9 cellular contexts compared by ENCODE assay signal in genomic region chr7:121328508-121329459, GRCh38. TPM values are rescaled to one million over a fixed set of nuclear protein-coding genes. Genes with fewer than 3 reads are reported as not detected.
A peak's percentile ranks its signal among the peaks of the same experiment; 100 is the strongest.
DNase-seq lines count a peak whose midpoint lies in the region; FAIRE-seq and TF ChIP-seq lines count a peak whose summit lies in the region.
"Had no signal": no experiment of that assay in that cellular context is flagged by ENCODE, and none has a peak within 500 bp of the region (broad histone marks: within the 10 kb centered on the region; RNA-seq: fewer than 3 reads in every experiment).

WNT16 (plus strand) TSS chr7:121329000; CDS start chr7:121329293, 293 bp downstream.

- no peak within 1 kb of the TSS for H2AFZ ChIP-seq in neural cell (ENCODE audit: low read depth, low read length)

- H3K4me3 ChIP-seq in GM12864 (ENCODE audit: low read depth, low read length) (peak within 1 kb of the TSS; percentile 45), neural cell (ENCODE audit: low read length) (peak within 1 kb of the TSS; percentile 65)

- peaks cover 3% of the 10 kb centered on the region for H3K9me3 ChIP-seq in neural cell (ENCODE audit: low read length)

- H3F3A ChIP-seq in neural cell (ENCODE audit: insufficient read depth, low read length, poor library complexity, severe bottlenecking), result no peaks in the 10 kb centered on the region

- H3K4me3 Mint-ChIP-seq in endothelial cell (ENCODE audit: unreplicated experiment), result peak within 1 kb of the TSS; percentile 84

- no peak for TF ChIP-seq RAD21 in neural cell (conservative IDR thresholded peaks at IDR 0.05)

- H3K27ac Mint-ChIP-seq in endothelial cell (ENCODE audit: unreplicated experiment), result no peak within 1 kb of the TSS

- no peak for TF ChIP-seq EP300 in neural cell (conservative IDR thresholded peaks at IDR 0.05; ENCODE audit: poor library complexity, severe bottlenecking)

- H3K27me3 ChIP-seq in neural cell (ENCODE audit: insufficient read depth, low read depth, low read length), result peaks cover 61% of the 10 kb centered on the region

- H3K9me3 Mint-ChIP-seq in endothelial cell (ENCODE audit: unreplicated experiment), result no peaks in the 10 kb centered on the region

- no peaks in the 10 kb centered on the region for H3K79me2 ChIP-seq in neural cell (replicated peaks; ENCODE audit: insufficient read depth, low read length)

- H3K9me2 ChIP-seq in neural cell (ENCODE audit: insufficient read depth, low read length), result no peaks in the 10 kb centered on the region

- no peaks in the 10 kb centered on the region for H3K36me3 ChIP-seq in neural cell (ENCODE audit: insufficient read depth, low read length)

- H3K4me2 ChIP-seq in neural cell (ENCODE audit: low read length), result peak within 1 kb of the TSS; percentile 69

- TF ChIP-seq CTCF in GM12864 (IDR thresholded peaks at IDR 0.05; ENCODE audit: low read depth, low read length, missing control alignments) (no peak), endothelial cell (IDR thresholded peaks at IDR 0.05; ENCODE audit: unreplicated experiment) (no peak), neural cell (IDR thresholded peaks at IDR 0.05; ENCODE audit: poor library complexity, severe bottlenecking) (no peak)

- no peaks in the 10 kb centered on the region for H4K20me1 ChIP-seq in neural cell (ENCODE audit: insufficient read depth)

- H3K9ac ChIP-seq in neural cell (ENCODE audit: low read length), result no peak within 1 kb of the TSS

- no peak for DNase-seq in GM12864 (ENCODE audit: low read depth)
- peak; percentile 66 for DNase-seq in NCI-H2227 (lab: John Stamatoyannopoulos, UW; ENCODE audit: unreplicated experiment)
- peak; percentile 18 for DNase-seq in endothelial cell (ENCODE audit: low spot score)
- no peak for DNase-seq in SIG-M5 (lab: John Stamatoyannopoulos, UW)
- DNase-seq in NCI-H1092 treated with DMSO at 0.1 percent for 48 hours (lab: John Stamatoyannopoulos, UW), result no peak
- no peak for DNase-seq in effector CD8-positive, alpha-beta T cell (lab: John Stamatoyannopoulos, UW)
- DNase-seq in RCC 7860 (ENCODE audit: low spot score), result no peak

- peaks cover 3% of the 10 kb centered on the region for H3K4me1 Mint-ChIP-seq in endothelial cell (ENCODE audit: unreplicated experiment)

- H3K36me3 Mint-ChIP-seq in endothelial cell (ENCODE audit: low read depth, unreplicated experiment), result no peaks in the 10 kb centered on the region

- H3K27me3 Mint-ChIP-seq in endothelial cell (ENCODE audit: unreplicated experiment), result peaks cover 12% of the 10 kb centered on the region

- FAIRE-seq in RCC 7860 (lab: Jason Lieb, UNC), result no peak

- no peak within 1 kb of the TSS for H3K27ac ChIP-seq in neural cell (ENCODE audit: low read length)

TF ChIP-seq in neural cell, 6 proteins besides CTCF, POLR2A, EP300 and RAD21:
- TF ChIP-seq MXI1 (conservative IDR thresholded peaks at IDR 0.05; ENCODE audit: poor library complexity, severe bottlenecking) (no peak), TAF1 (IDR thresholded peaks at IDR 0.05; ENCODE audit: low read depth) (no peak), POLR2AphosphoS5 (IDR thresholded peaks at IDR 0.05) (no peak), REST (IDR thresholded peaks at IDR 0.05; ENCODE audit: borderline replicate concordance) (no peak), EZH2 (IDR thresholded peaks at IDR 0.05; ENCODE audit: borderline replicate concordance, insufficient read depth, low read length, poor library complexity, severe bottlenecking) (no peak), SMC3 (conservative IDR thresholded peaks at IDR 0.05; ENCODE audit: poor library complexity) (no peak)

RNA-seq across cellular contexts. Expression of gene WNT16, which starts in this region (rescaled TPM):
- total RNA-seq in endothelial cell (ENCODE audit: unreplicated experiment), result not detected
- not detected in 2 replicates for polyA plus RNA-seq in neural cell
- polyA minus RNA-seq in neural cell, result not detected in 2 replicates
- total RNA-seq: liver had no signal
- polyA plus RNA-seq: liver had no signal

Comparison
In these comparisons a context has a peak if more than half of its experiments do, and no peak if none do; other contexts are left out.
1. Peak in DNase-seq in endothelial cell; RNA of the gene not detected or under 1 TPM.